Comparison of ENCODE assay signal across 1 cellular context in the genomic region with DNA sequence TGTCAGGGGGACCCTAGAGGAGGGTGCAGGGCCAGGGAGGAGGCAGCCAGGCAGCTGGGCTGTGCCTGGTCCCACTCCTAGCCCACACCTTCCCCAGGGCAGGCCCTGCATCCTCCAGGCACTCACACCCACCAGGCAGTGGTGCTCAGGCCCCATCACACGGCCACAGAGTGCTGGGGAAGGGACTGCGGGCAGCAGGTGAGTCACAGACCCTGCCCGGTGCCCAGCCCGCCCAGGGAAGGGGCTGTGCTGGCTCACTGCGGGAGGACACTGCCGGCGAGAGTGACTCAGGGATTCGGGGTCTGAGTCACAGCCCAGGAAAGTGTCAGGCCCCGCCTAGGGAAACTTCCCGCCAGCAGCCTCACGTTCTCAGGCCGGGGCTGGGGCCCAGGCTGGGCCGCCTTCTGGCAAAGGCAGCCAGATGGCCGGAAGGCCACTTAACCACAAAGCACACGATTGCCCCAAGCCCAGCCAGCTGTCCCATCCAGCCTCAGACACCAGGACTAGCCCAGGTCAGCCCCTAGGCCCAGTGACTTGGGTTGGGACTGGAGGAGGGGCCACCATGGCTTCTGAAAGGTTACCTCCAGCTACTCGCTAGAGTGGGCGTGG.
TF ChIP-seq lines count a peak whose summit lies in the region.

No MANE protein-coding gene starts in this region.

TF ChIP-seq in GM23338, 12 proteins besides CTCF, POLR2A, EP300 and RAD21 (continued from another document):
- TF ChIP-seq, protein P1, sequence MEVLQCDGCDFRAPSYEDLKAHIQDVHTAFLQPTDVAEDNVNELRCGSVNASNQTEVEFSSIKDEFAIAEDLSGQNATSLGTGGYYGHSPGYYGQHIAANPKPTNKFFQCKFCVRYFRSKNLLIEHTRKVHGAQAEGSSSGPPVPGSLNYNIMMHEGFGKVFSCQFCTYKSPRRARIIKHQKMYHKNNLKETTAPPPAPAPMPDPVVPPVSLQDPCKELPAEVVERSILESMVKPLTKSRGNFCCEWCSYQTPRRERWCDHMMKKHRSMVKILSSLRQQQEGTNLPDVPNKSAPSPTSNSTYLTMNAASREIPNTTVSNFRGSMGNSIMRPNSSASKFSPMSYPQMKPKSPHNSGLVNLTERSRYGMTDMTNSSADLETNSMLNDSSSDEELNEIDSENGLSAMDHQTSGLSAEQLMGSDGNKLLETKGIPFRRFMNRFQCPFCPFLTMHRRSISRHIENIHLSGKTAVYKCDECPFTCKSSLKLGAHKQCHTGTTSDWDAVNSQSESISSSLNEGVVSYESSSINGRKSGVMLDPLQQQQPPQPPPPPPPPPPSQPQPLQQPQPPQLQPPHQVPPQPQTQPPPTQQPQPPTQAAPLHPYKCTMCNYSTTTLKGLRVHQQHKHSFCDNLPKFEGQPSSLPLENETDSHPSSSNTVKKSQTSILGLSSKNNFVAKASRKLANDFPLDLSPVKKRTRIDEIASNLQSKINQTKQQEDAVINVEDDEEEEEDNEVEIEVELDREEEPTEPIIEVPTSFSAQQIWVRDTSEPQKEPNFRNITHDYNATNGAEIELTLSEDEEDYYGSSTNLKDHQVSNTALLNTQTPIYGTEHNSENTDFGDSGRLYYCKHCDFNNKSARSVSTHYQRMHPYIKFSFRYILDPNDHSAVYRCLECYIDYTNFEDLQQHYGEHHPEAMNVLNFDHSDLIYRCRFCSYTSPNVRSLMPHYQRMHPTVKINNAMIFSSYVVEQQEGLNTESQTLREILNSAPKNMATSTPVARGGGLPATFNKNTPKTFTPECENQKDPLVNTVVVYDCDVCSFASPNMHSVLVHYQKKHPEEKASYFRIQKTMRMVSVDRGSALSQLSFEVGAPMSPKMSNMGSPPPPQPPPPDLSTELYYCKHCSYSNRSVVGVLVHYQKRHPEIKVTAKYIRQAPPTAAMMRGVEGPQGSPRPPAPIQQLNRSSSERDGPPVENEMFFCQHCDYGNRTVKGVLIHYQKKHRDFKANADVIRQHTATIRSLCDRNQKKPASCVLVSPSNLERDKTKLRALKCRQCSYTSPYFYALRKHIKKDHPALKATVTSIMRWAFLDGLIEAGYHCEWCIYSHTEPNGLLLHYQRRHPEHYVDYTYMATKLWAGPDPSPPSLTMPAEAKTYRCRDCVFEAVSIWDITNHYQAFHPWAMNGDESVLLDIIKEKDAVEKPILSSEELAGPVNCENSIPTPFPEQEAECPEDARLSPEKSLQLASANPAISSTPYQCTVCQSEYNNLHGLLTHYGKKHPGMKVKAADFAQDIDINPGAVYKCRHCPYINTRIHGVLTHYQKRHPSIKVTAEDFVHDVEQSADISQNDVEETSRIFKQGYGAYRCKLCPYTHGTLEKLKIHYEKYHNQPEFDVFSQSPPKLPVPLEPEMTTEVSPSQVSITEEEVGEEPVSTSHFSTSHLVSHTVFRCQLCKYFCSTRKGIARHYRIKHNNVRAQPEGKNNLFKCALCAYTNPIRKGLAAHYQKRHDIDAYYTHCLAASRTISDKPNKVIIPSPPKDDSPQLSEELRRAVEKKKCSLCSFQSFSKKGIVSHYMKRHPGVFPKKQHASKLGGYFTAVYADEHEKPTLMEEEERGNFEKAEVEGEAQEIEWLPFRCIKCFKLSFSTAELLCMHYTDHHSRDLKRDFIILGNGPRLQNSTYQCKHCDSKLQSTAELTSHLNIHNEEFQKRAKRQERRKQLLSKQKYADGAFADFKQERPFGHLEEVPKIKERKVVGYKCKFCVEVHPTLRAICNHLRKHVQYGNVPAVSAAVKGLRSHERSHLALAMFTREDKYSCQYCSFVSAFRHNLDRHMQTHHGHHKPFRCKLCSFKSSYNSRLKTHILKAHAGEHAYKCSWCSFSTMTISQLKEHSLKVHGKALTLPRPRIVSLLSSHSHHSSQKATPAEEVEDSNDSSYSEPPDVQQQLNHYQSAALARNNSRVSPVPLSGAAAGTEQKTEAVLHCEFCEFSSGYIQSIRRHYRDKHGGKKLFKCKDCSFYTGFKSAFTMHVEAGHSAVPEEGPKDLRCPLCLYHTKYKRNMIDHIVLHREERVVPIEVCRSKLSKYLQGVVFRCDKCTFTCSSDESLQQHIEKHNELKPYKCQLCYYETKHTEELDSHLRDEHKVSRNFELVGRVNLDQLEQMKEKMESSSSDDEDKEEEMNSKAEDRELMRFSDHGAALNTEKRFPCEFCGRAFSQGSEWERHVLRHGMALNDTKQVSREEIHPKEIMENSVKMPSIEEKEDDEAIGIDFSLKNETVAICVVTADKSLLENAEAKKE (CRISPR knock-in tag; IDR thresholded peaks at IDR 0.05), result no peak
- TF ChIP-seq, protein P2, sequence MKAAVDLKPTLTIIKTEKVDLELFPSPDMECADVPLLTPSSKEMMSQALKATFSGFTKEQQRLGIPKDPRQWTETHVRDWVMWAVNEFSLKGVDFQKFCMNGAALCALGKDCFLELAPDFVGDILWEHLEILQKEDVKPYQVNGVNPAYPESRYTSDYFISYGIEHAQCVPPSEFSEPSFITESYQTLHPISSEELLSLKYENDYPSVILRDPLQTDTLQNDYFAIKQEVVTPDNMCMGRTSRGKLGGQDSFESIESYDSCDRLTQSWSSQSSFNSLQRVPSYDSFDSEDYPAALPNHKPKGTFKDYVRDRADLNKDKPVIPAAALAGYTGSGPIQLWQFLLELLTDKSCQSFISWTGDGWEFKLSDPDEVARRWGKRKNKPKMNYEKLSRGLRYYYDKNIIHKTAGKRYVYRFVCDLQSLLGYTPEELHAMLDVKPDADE (IDR thresholded peaks at IDR 0.05), result no peak
- no peak for TF ChIP-seq CREB1 (CRISPR knock-in tag; IDR thresholded peaks at IDR 0.05; ENCODE audit: low read depth)
- TF ChIP-seq EZH2phosphoT487 (IDR thresholded peaks at IDR 0.05; ENCODE audit: unreplicated experiment), result no peak
- no peak for TF ChIP-seq POLR2AphosphoS5 (IDR thresholded peaks at IDR 0.05; ENCODE audit: low read depth)
- TF ChIP-seq STAT1 (IDR thresholded peaks at IDR 0.05; ENCODE audit: unreplicated experiment), result no peak
- no peak for TF ChIP-seq ZNF114 (CRISPR knock-in tag; IDR thresholded peaks at IDR 0.05)
